13 cellular contexts compared by ENCODE assay signal in genomic region chr2:974054-974453, GRCh38. TPM values are rescaled to one million over a fixed set of nuclear protein-coding genes. Genes with fewer than 3 reads are reported as not detected.
DNase-seq lines count a peak whose midpoint lies in the region; ATAC-seq, FAIRE-seq and TF ChIP-seq lines count a peak whose summit lies in the region.
"Had no signal": no experiment of that assay in that cellular context is flagged by ENCODE, and none has a peak within 500 bp of the region (broad histone marks: within the 10 kb centered on the region; RNA-seq: fewer than 3 reads in every experiment).

No MANE protein-coding gene starts in this region.

- peaks cover 19 to 25% (median 22%) of the 10 kb centered on the region in 10 experiments for H3K4me1 ChIP-seq in BLaER1 treated with 17β-estradiol and CSF1 and Interleukin-3, amounts not matched to agents 10 nM and 100 nM

- peaks cover 41% of the 10 kb centered on the region for H3K36me3 Mint-ChIP-seq in activated naive CD8-positive, alpha-beta T cell treated with anti-CD3 and anti-CD28 coated beads for 36 hours

- no peaks in the 10 kb centered on the region for H3K27me3 Mint-ChIP-seq in activated naive CD8-positive, alpha-beta T cell treated with anti-CD3 and anti-CD28 coated beads for 36 hours

- ATAC-seq in GM18868 (IDR thresholded peaks at IDR 0.05; ENCODE audit: unreplicated experiment) = peak; percentile 75
- peak; percentile 69 for ATAC-seq in HG03469 (IDR thresholded peaks at IDR 0.05; ENCODE audit: unreplicated experiment)
- ATAC-seq: Panc1 had no signal

- H3K9me3 ChIP-seq in BLaER1 treated with 17β-estradiol and CSF1 and Interleukin-3, amounts not matched to agents 10 nM and 100 nM (replicated peaks in 1 of 11) = peaks cover 4 to 16% (median 10%) of the 10 kb centered on the region in 11 experiments; a peak in 20 of 22 replicates

- H3K27ac ChIP-seq in BLaER1 treated with 17β-estradiol and CSF1 and Interleukin-3, amounts not matched to agents 10 nM and 100 nM = peak overlapping the region in 2 of 11 experiments; percentile 8 to 37; a peak in 1 of 22 replicates
- H3K27ac ChIP-seq: stomach had no signal

- no peaks in the 10 kb centered on the region for H4K20me1 ChIP-seq in BLaER1 treated with 17β-estradiol and CSF1 and Interleukin-3, amounts not matched to agents 10 nM and 100 nM

- H3K4me2 ChIP-seq in BLaER1 treated with 17β-estradiol and CSF1 and Interleukin-3, amounts not matched to agents 10 nM and 100 nM = peak overlapping the region; percentile 69 to 96 (median 83)

- H3K4me3 ChIP-seq in BLaER1 treated with 17β-estradiol and CSF1 and Interleukin-3, amounts not matched to agents 10 nM and 100 nM = peak overlapping the region in 2 of 10 experiments; percentile 10 to 26; a peak in 1 of 20 replicates
- H3K4me3 ChIP-seq: HAP-1, stomach had no signal

- H3K4me3 Mint-ChIP-seq in activated naive CD8-positive, alpha-beta T cell treated with anti-CD3 and anti-CD28 coated beads for 36 hours = peak overlapping the region; percentile 53

- TF ChIP-seq POLR2A in H54 (IDR thresholded peaks at IDR 0.05; ENCODE audit: low read depth, low read length) = no peak

- peaks cover 70% of the 10 kb centered on the region for H3K4me1 Mint-ChIP-seq in activated naive CD8-positive, alpha-beta T cell treated with anti-CD3 and anti-CD28 coated beads for 36 hours

- H3K9me3 Mint-ChIP-seq in activated naive CD8-positive, alpha-beta T cell treated with anti-CD3 and anti-CD28 coated beads for 36 hours = peaks cover 30% of the 10 kb centered on the region

- no peaks in the 10 kb centered on the region for H3K36me3 ChIP-seq in BLaER1 treated with 17β-estradiol and CSF1 and Interleukin-3, amounts not matched to agents 10 nM and 100 nM
- H3K36me3 ChIP-seq: HAP-1, stomach had no signal

- H3K9ac ChIP-seq in BLaER1 treated with 17β-estradiol and CSF1 and Interleukin-3, amounts not matched to agents 10 nM and 100 nM = no peak overlapping the region

- FAIRE-seq in H54 (lab: Jason Lieb, UNC) = no peak

- DNase-seq in activated naive CD8-positive, alpha-beta T cell treated with anti-CD3 and anti-CD28 coated beads for 36 hours = peak; percentile 61
- no peak for DNase-seq in NOMO-1 (lab: John Stamatoyannopoulos, UW; ENCODE audit: unreplicated experiment in 2 of 2)
- DNase-seq in effector CD4-positive, alpha-beta T cell = no peak
- DNase-seq in H54 (ENCODE audit: insufficient read length, low spot score) = no peak
- DNase-seq in NCI-H1694 treated with DMSO at 0.1 percent for 48 hours (lab: John Stamatoyannopoulos, UW) = no peak
- DNase-seq: stomach had no signal

- H3K27me3 ChIP-seq in BLaER1 treated with 17β-estradiol and CSF1 and Interleukin-3, amounts not matched to agents 10 nM and 100 nM = no peaks in the 10 kb centered on the region

- H3K27ac Mint-ChIP-seq in activated naive CD8-positive, alpha-beta T cell treated with anti-CD3 and anti-CD28 coated beads for 36 hours = peak overlapping the region; percentile 87

RNA-seq across cellular contexts. Expression of gene SNTG2, which starts 23.4 kb away (rescaled TPM):
- total RNA-seq in activated naive CD8-positive, alpha-beta T cell treated with anti-CD3 and anti-CD28 coated beads for 36 hours = 1 to 10 TPM; 3.6 to 3.8 TPM
- total RNA-seq: activated T-helper 2 cell treated with anti-CD3 and anti-CD28 coated beads, Interferon-gamma antibody, Interleukin-2, Interleukin-4, amounts not matched to agents 10 μg/mL and 5 μg/mL and 100 μg/mL, durations not matched to agents 14 hours and 24 hours and 36 hours; M059J had no signal
